ENCODE assay signal across 1 cellular context in the genomic region with DNA sequence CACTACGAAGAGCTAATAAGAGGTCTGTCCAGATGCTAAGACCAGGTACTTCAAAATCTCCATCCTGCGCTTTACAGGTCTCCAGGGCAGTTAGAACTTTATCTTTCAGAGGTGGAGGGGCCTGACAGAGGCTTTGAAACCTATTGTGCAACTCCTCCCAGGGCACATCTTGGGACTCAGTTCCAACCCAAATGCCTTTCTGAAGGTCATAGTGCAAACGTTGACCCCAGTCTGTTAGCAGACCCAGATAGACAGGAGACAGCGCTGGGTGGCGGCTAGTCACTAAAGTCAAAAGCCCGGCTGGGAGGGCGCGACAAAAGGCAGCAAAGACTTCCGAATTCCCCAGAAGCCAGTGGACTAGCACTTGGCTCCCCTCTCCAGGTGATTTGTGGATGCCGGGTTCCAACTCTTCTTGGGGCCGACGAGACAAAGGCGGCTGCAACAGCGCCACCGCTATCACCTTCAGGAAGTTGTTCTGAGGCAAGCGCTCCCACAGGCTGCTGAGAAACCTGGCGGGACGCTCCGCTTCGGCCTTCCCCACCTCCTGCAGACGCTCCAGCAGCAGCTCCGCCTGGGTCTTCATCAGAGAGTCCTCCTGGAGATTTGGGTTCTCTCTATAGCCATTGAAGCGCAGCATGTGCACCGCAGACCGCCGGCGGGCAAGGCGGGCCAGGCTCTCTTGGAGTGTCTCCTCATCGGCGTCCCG.
A peak's percentile ranks its signal among the peaks of the same experiment; 100 is the strongest.
TF ChIP-seq lines count a peak whose summit lies in the region.

No MANE protein-coding gene starts in this region.

TF ChIP-seq in HEK293, 187 proteins besides CTCF, POLR2A, EP300 and RAD21 (continued from another document):
- no peak for TF ChIP-seq ZNF148 (tag by site-specific recombination; IDR thresholded peaks at IDR 0.05; ENCODE audit: borderline replicate concordance)
- TF ChIP-seq ZNF324 (tag by site-specific recombination; IDR thresholded peaks at IDR 0.05) = peak; percentile 12; the same call in 1 of the 2 replicates
- TF ChIP-seq ZNF610 (tag by site-specific recombination; IDR thresholded peaks at IDR 0.05; ENCODE audit: borderline replicate concordance) = 0 out of 2 replicates have a peak, but pooled peaks have one; percentile 22
- no peak for TF ChIP-seq ZNF785 (tag by site-specific recombination; IDR thresholded peaks at IDR 0.05)
- TF ChIP-seq KLF16 (tag by site-specific recombination; IDR thresholded peaks at IDR 0.05) = no peak
- no peak for TF ChIP-seq ZNF10 (tag by site-specific recombination; IDR thresholded peaks at IDR 0.05)
- 0 out of 2 replicates have a peak, but pooled peaks have one; percentile 40 for TF ChIP-seq SCRT2 (tag by site-specific recombination; IDR thresholded peaks at IDR 0.05)
- TF ChIP-seq PRDM10 (tag by site-specific recombination; IDR thresholded peaks at IDR 0.05) = peak; percentile 59
- TF ChIP-seq ZNF658 (tag by site-specific recombination; IDR thresholded peaks at IDR 0.05) = no peak
- TF ChIP-seq GLI2 (tag by site-specific recombination; IDR thresholded peaks at IDR 0.05; ENCODE audit: borderline replicate concordance, low read depth) = no peak
- 0 out of 2 replicates have a peak, but pooled peaks have one; percentile 38 for TF ChIP-seq ZNF2 (tag by site-specific recombination; IDR thresholded peaks at IDR 0.05)
- no peak for TF ChIP-seq BCL11B (tag by site-specific recombination; IDR thresholded peaks at IDR 0.05; ENCODE audit: low read depth)
- TF ChIP-seq ZIC2 (tag by site-specific recombination; IDR thresholded peaks at IDR 0.05) = peak; percentile 26; the same call in 1 of the 2 replicates
- no peak for TF ChIP-seq KLF7 (tag by site-specific recombination; IDR thresholded peaks at IDR 0.05; ENCODE audit: borderline replicate concordance)
- no peak for TF ChIP-seq ZNF621 (tag by site-specific recombination; IDR thresholded peaks at IDR 0.05)
